Comparison of ENCODE assay signal across 8 cellular contexts in the genomic region with DNA sequence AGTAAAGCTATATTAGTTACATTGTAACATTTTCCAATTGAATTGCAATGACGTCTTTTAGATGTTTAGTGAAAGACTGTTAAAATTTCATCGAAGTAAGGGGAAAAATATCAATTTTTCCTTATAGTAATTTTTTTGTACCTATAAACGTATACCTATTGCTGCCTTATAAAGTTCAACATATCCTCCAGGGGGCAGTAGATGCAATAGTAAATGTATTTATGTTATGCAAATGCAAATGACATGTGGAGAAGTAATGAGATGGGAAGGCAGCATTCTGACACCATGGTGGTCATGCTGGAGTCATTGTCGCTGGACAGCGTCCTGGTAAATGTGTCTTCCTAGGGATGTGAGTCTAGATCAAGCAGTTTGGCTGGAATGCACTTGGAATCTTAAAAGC. TPM values are rescaled to one million over a fixed set of nuclear protein-coding genes. Genes with fewer than 3 reads are reported as not detected.
DNase-seq lines count a peak whose midpoint lies in the region; ATAC-seq and TF ChIP-seq lines count a peak whose summit lies in the region.

No MANE protein-coding gene starts in this region.

- H3K27me3 ChIP-seq in H7 (ENCODE audit: control insufficient read depth, insufficient read depth, low read length): no peaks in the 10 kb centered on the region
- no peaks in the 10 kb centered on the region for H3K27me3 ChIP-seq in gastroesophageal sphincter
- peaks cover 4% of the 10 kb centered on the region for H3K27me3 ChIP-seq in effector memory CD4-positive, alpha-beta T cell (replicated peaks; ENCODE audit: control insufficient read depth, insufficient read depth, low read length, poor library complexity, severe bottlenecking)

- TF ChIP-seq POLR2A in gastroesophageal sphincter (IDR thresholded peaks at IDR 0.05): no peak

- no peaks in the 10 kb centered on the region for H3K4me1 ChIP-seq in gastroesophageal sphincter
- no peaks in the 10 kb centered on the region for H3K4me1 ChIP-seq in effector memory CD4-positive, alpha-beta T cell (ENCODE audit: control insufficient read depth, insufficient read depth, low read length, poor library complexity, severe bottlenecking)

- DNase-seq in EH (ENCODE audit: low read depth) (peak; percentile 55), H7 (peak; percentile 20), NCI-H2171 treated with DMSO at 0.1 percent for 48 hours (lab: John Stamatoyannopoulos, UW) (peak; percentile 48), amniotic epithelial cell (ENCODE audit: low read depth) (peak; percentile 48), left kidney (ENCODE audit: low read depth, low spot score) (peak; percentile 66)
- no peak for DNase-seq in effector memory CD4-positive, alpha-beta T cell

- 28 to 47% methylated on average over 5 of the region's 5 CpGs for whole genome bisulfite sequencing in gastroesophageal sphincter (ENCODE audit: low coverage in 1 of 2), 2 donors

- TF ChIP-seq CTCF in gastroesophageal sphincter (IDR thresholded peaks at IDR 0.05): peak in 2 of 4 experiments; percentile 5 to 36

- no peak overlapping the region for H3K27ac ChIP-seq in gastroesophageal sphincter
- H3K27ac ChIP-seq in effector memory CD4-positive, alpha-beta T cell (ENCODE audit: insufficient read depth, low read length, poor library complexity, severe bottlenecking): no peak overlapping the region

- peaks cover 0 to 4% (median 0%) of the 10 kb centered on the region in 3 donors for H3K9me3 ChIP-seq in gastroesophageal sphincter
- no peaks in the 10 kb centered on the region for H3K9me3 ChIP-seq in effector memory CD4-positive, alpha-beta T cell (ENCODE audit: control insufficient read depth, low read length)

- TF ChIP-seq EP300 in gastroesophageal sphincter (IDR thresholded peaks at IDR 0.05): no peak

- no peaks in the 10 kb centered on the region for H3K36me3 ChIP-seq in H7 (replicated peaks; ENCODE audit: control insufficient read depth, insufficient read depth, low read length)
- H3K36me3 ChIP-seq in gastroesophageal sphincter: no peaks in the 10 kb centered on the region
- no peaks in the 10 kb centered on the region for H3K36me3 ChIP-seq in effector memory CD4-positive, alpha-beta T cell (ENCODE audit: control insufficient read depth, insufficient read depth, low read length)

- H3K4me3 ChIP-seq in H7 (ENCODE audit: insufficient read depth, low read depth, low read length) (no peak overlapping the region), gastroesophageal sphincter (no peak overlapping the region)
- no peak overlapping the region for H3K4me3 ChIP-seq in effector memory CD4-positive, alpha-beta T cell (ENCODE audit: insufficient read depth, low read depth, low read length, poor library complexity, severe bottlenecking)

- ATAC-seq in gastroesophageal sphincter: no peak
- ATAC-seq in GM19351 (IDR thresholded peaks at IDR 0.05; ENCODE audit: unreplicated experiment): no peak

RNA-seq across cellular contexts. Expression of a gene that starts 38.7 kb away (rescaled TPM):
- not detected in 2 replicates for total RNA-seq in H7 (2014; rRNA removed; shearing (Covaris generic))
- under 1 TPM in 3 of 4 donors, not detected in 1; 0.31 to 0.57 (median 0.40) TPM for total RNA-seq in gastroesophageal sphincter

Comparison
In these comparisons a context has a peak if more than half of its experiments do, and no peak if none do; other contexts are left out.
1. DNase-seq: peak in EH (single experiment), H7 (single experiment), NCI-H2171 treated with DMSO at 0.1 percent for 48 hours (single experiment), amniotic epithelial cell (single experiment) and left kidney (single experiment); none in effector memory CD4-positive, alpha-beta T cell (0 of 3).